ENCODE assay signal across 13 cellular contexts in the genomic region with DNA sequence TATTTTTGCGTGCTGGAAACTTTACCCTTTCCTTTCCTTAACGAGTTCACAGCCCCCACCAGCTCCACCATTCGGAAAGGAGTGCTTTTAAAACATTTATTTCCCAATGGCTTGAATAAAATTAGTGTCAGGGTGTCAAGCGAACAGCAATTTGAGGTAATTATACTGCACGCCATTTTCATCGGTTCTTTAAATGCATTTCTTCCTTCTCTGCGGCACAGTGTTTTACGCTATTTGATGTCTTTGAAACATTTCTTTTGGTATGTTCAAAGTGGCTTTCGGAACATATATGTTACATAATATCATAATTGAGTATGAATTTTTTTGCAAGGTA. TPM values are rescaled to one million over a fixed set of nuclear protein-coding genes. Genes with fewer than 3 reads are reported as not detected.
DNase-seq lines count a peak whose midpoint lies in the region; ATAC-seq and TF ChIP-seq lines count a peak whose summit lies in the region.
"Had no signal": no experiment of that assay in that cellular context is flagged by ENCODE, and none has a peak within 500 bp of the region (broad histone marks: within the 10 kb centered on the region; RNA-seq: fewer than 3 reads in every experiment).

No MANE protein-coding gene starts in this region.

- TF ChIP-seq EP300 in tibial nerve (IDR thresholded peaks at IDR 0.05) = no peak

- no peak for TF ChIP-seq POLR2A in tibial nerve (IDR thresholded peaks at IDR 0.05)

- peak overlapping the region; percentile 65 for H3K4me2 ChIP-seq in mesenchymal stem cell (ENCODE audit: low read length, poor library complexity, severe bottlenecking)

- H3K27ac ChIP-seq in caudate nucleus (ENCODE audit: low read depth, low read length) (peak overlapping the region; percentile 17), mesenchymal stem cell (ENCODE audit: low read length, poor library complexity, severe bottlenecking) (no peak overlapping the region), tibial nerve (no peak overlapping the region)
- H3K27ac ChIP-seq: gastrocnemius medialis, Peyer's patch had no signal

- H3K9me3 Mint-ChIP-seq in T-helper 1 cell treated with Interleukin-12 subunit alpha and Interleukin-12 subunit beta and Interleukin-4 antibody, amounts not matched to agents 30 μg/mL and 1 μg/mL, for 36 hours = peaks cover 8% of the 10 kb centered on the region

- peaks cover 6% of the 10 kb centered on the region for H3K4me1 Mint-ChIP-seq in T-helper 1 cell treated with Interleukin-12 subunit alpha and Interleukin-12 subunit beta and Interleukin-4 antibody, amounts not matched to agents 30 μg/mL and 1 μg/mL, for 36 hours (ENCODE audit: low read depth)

- H3K4me3 Mint-ChIP-seq in T-helper 1 cell treated with Interleukin-12 subunit alpha and Interleukin-12 subunit beta and Interleukin-4 antibody, amounts not matched to agents 30 μg/mL and 1 μg/mL, for 36 hours = no peak overlapping the region

- H3K36me3 ChIP-seq in mesenchymal stem cell (ENCODE audit: control insufficient read depth in 1 of 2, insufficient read depth in 2 of 2, low read depth in 1 of 2, low read length in 2 of 2) = no peaks in the 10 kb centered on the region
- H3K36me3 ChIP-seq in tibial nerve = no peaks in the 10 kb centered on the region
- H3K36me3 ChIP-seq: gastrocnemius medialis, Peyer's patch had no signal

- no peak overlapping the region for H3K9ac ChIP-seq in mesenchymal stem cell (ENCODE audit: low read length)

- no peak overlapping the region for H3K23ac ChIP-seq in mesenchymal stem cell (ENCODE audit: low read length in 2 of 2)

- H2BK5ac ChIP-seq in mesenchymal stem cell (ENCODE audit: low read depth, low read length, poor library complexity, severe bottlenecking) = no peak overlapping the region

- no peak overlapping the region for H4K8ac ChIP-seq in mesenchymal stem cell (ENCODE audit: low read length)

- H2AK5ac ChIP-seq in mesenchymal stem cell (ENCODE audit: low read length, severe bottlenecking) = no peak overlapping the region

- no peak overlapping the region for H3K18ac ChIP-seq in mesenchymal stem cell (ENCODE audit: low read depth in 1 of 2, low read length in 2 of 2)

- H3K4me1 ChIP-seq in mesenchymal stem cell (ENCODE audit: control insufficient read depth, insufficient read depth, low read depth, low read length) = peaks cover 20% of the 10 kb centered on the region
- peaks cover 0 to 42% (median 0%) of the 10 kb centered on the region in 4 donors for H3K4me1 ChIP-seq in tibial nerve
- H3K4me1 ChIP-seq: gastrocnemius medialis, Peyer's patch had no signal

- H2BK120ac ChIP-seq in mesenchymal stem cell (ENCODE audit: low read depth, low read length) = no peak overlapping the region

- H2BK12ac ChIP-seq in mesenchymal stem cell (ENCODE audit: low read length in 2 of 2) = no peak overlapping the region

- WGBS in mesenchymal stem cell = 0% methylated on average over 5 of the region's 9 CpGs
- WGBS in tibial nerve, 2 donors = 6% methylated on average over 9 of the region's 9 CpGs

- H3K27me3 ChIP-seq in mesenchymal stem cell (ENCODE audit: control insufficient read depth in 1 of 2, insufficient read depth in 1 of 2, low read length in 2 of 2) (peaks cover 15 to 55% of the 10 kb centered on the region in 2 experiments), tibial nerve (peaks cover 0 to 40% of the 10 kb centered on the region in 2 donors)
- H3K27me3 ChIP-seq: Peyer's patch had no signal

- H3K14ac ChIP-seq in mesenchymal stem cell (ENCODE audit: low read length in 2 of 2) = no peak overlapping the region

- no peaks in the 10 kb centered on the region for H3K79me1 ChIP-seq in mesenchymal stem cell (replicated peaks; ENCODE audit: low read length, poor library complexity, severe bottlenecking)

- H4K91ac ChIP-seq in mesenchymal stem cell (ENCODE audit: low read length) = no peak overlapping the region

- H3K27me3 Mint-ChIP-seq in T-helper 1 cell treated with Interleukin-12 subunit alpha and Interleukin-12 subunit beta and Interleukin-4 antibody, amounts not matched to agents 30 μg/mL and 1 μg/mL, for 36 hours (ENCODE audit: low read depth) = peaks cover 51% of the 10 kb centered on the region

- no peak overlapping the region for H3K4ac ChIP-seq in mesenchymal stem cell (ENCODE audit: low read depth in 1 of 2, low read length in 2 of 2)

- H3K27ac Mint-ChIP-seq in T-helper 1 cell treated with Interleukin-12 subunit alpha and Interleukin-12 subunit beta and Interleukin-4 antibody, amounts not matched to agents 30 μg/mL and 1 μg/mL, for 36 hours = peak overlapping the region; percentile 34

- no peak for TF ChIP-seq CTCF in tibial nerve (IDR thresholded peaks at IDR 0.05)

- H2BK15ac ChIP-seq in mesenchymal stem cell (ENCODE audit: low read depth, poor library complexity, severe bottlenecking) = no peak overlapping the region

- ATAC-seq in HG03521 (IDR thresholded peaks at IDR 0.05; ENCODE audit: unreplicated experiment) = no peak
- no peak for ATAC-seq in HG02885 (IDR thresholded peaks at IDR 0.05; ENCODE audit: poor library complexity, unreplicated experiment)
- ATAC-seq: gastrocnemius medialis had no signal

- no peaks in the 10 kb centered on the region for H3K36me3 Mint-ChIP-seq in T-helper 1 cell treated with Interleukin-12 subunit alpha and Interleukin-12 subunit beta and Interleukin-4 antibody, amounts not matched to agents 30 μg/mL and 1 μg/mL, for 36 hours (ENCODE audit: low read depth)

- no peak overlapping the region for H2AFZ ChIP-seq in mesenchymal stem cell (ENCODE audit: low read depth, low read length)

- H3K4me3 ChIP-seq in mesenchymal stem cell (ENCODE audit: insufficient read depth in 1 of 2, low read depth in 1 of 2, low read length in 2 of 2) (no peak overlapping the region), tibial nerve (peak overlapping the region in 3 of 4 donors; percentile 31 to 52 (median 31))
- H3K4me3 ChIP-seq: gastrocnemius medialis, Peyer's patch had no signal

- DNase-seq in T-helper 1 cell (no peak), caudate nucleus (lab: John Stamatoyannopoulos, UW) (peak in 2 of 61 donors; percentile 42 to 71), mesenchymal stem cell (no peak), tibial nerve (ENCODE audit: low spot score in 2 of 2) (no peak)
- DNase-seq in activated effector memory CD4-positive, alpha-beta T cell treated with Interleukin-2 at 50 U/mL for 16 hours = no peak
- DNase-seq: gastrocnemius medialis, NCI-H187, Peyer's patch had no signal

- H3K9me3 ChIP-seq in mesenchymal stem cell (ENCODE audit: control insufficient read depth, low read length) = peaks cover 3% of the 10 kb centered on the region
- no peaks in the 10 kb centered on the region for H3K9me3 ChIP-seq in tibial nerve
- H3K9me3 ChIP-seq: gastrocnemius medialis, Peyer's patch had no signal

RNA-seq across cellular contexts. Expression of gene SLITRK1, which starts 0.3 kb away (rescaled TPM):
- not detected for polyA plus RNA-seq in mesenchymal stem cell (2013, experiment 1 of 2)
- polyA plus RNA-seq in mesenchymal stem cell (2013, experiment 2 of 2) = not detected
- total RNA-seq in tibial nerve = 1 to 10 TPM in 3 of 4 donors, under 1 TPM in 1; 0.90 to 2.0 (median 1.8) TPM
- total RNA-seq: G401, gastrocnemius medialis, Peyer's patch, subcutaneous adipose tissue had no signal

Comparison
In these comparisons a context has a peak if more than half of its experiments do, and no peak if none do; other contexts are left out.
1. H3K4me3 ChIP-seq: peak in tibial nerve (3 of 4); none in mesenchymal stem cell (0 of 2).